ENCODE assay signal across 8 cellular contexts in genomic region chr5:122776143-122776542, GRCh38. TPM values are rescaled to one million over a fixed set of nuclear protein-coding genes. Genes with fewer than 3 reads are reported as not detected.
DNase-seq lines count a peak whose midpoint lies in the region; ATAC-seq and TF ChIP-seq lines count a peak whose summit lies in the region.

No MANE protein-coding gene starts in this region.

- no peaks in the 10 kb centered on the region for H3F3A ChIP-seq in smooth muscle cell (ENCODE audit: low read depth)

- peak overlapping the region; percentile 100 for H3K4me3 ChIP-seq in WERI-Rb-1 (ENCODE audit: low read depth, low read length)
- H3K4me3 ChIP-seq in iPS DF 6.9 (ENCODE audit: low read length) = peak overlapping the region; percentile 97; the same call in 1 of the 2 replicates
- H3K4me3 ChIP-seq in smooth muscle cell = peak overlapping the region; percentile 77

- TF ChIP-seq CTCF in WERI-Rb-1 (IDR thresholded peaks at IDR 0.05; ENCODE audit: low read depth, low read length) (no peak), smooth muscle cell (IDR thresholded peaks at IDR 0.05; ENCODE audit: borderline replicate concordance, insufficient read depth, poor library complexity, severe bottlenecking) (no peak)

- H3K79me2 ChIP-seq in smooth muscle cell (ENCODE audit: low read depth) = peaks cover 62% of the 10 kb centered on the region

- ATAC-seq in HG03039 (IDR thresholded peaks at IDR 0.05; ENCODE audit: unreplicated experiment) = no peak

- H3K27ac ChIP-seq in WERI-Rb-1 (no peak overlapping the region), iPS DF 6.9 (ENCODE audit: low read length) (no peak overlapping the region), smooth muscle cell (ENCODE audit: low read depth) (peak overlapping the region; percentile 45)

- peak overlapping the region; percentile 52 for H2AFZ ChIP-seq in smooth muscle cell (ENCODE audit: low read depth)

- peaks cover 47% of the 10 kb centered on the region for H4K20me1 ChIP-seq in smooth muscle cell (ENCODE audit: low read depth)

- H3K9ac ChIP-seq in smooth muscle cell (ENCODE audit: low read depth) = peak overlapping the region; percentile 79

- H3K36me3 ChIP-seq in WERI-Rb-1 = peaks cover 5% of the 10 kb centered on the region; the same call in 1 of the 2 replicates
- H3K36me3 ChIP-seq in iPS DF 6.9 (ENCODE audit: control insufficient read depth, insufficient read depth, low read length) = no peaks in the 10 kb centered on the region
- no peaks in the 10 kb centered on the region for H3K36me3 ChIP-seq in smooth muscle cell (ENCODE audit: low read depth)

- no peaks in the 10 kb centered on the region for H3K27me3 ChIP-seq in WERI-Rb-1 (ENCODE audit: insufficient read depth, low read depth, severe bottlenecking)
- H3K27me3 ChIP-seq in iPS DF 6.9 (ENCODE audit: control insufficient read depth, insufficient read depth, low read length) = no peaks in the 10 kb centered on the region
- H3K27me3 ChIP-seq in smooth muscle cell (ENCODE audit: low read depth) = no peaks in the 10 kb centered on the region

- no CpG with 5 or more reads among the region's 2 CpGs for WGBS in iPS DF 6.9 (ENCODE audit: insufficient coverage, insufficient read length)
- WGBS in smooth muscle cell (ENCODE audit: low lambda C conversion rate) = 49% methylated on average over 2 of the region's 2 CpGs

- peak; percentile 32 for DNase-seq in DMS53 (lab: John Stamatoyannopoulos, UW)
- no peak for DNase-seq in DMS53 treated with DMSO at 0.1 percent for 48 hours (lab: John Stamatoyannopoulos, UW; ENCODE audit: unreplicated experiment)
- DNase-seq in WERI-Rb-1 = no peak
- no peak for DNase-seq in iPS DF 6.9 (ENCODE audit: low read depth, low spot score)
- DNase-seq in smooth muscle cell (lab: John Stamatoyannopoulos, UW; ENCODE audit: unreplicated experiment) = no peak
- DNase-seq in NCI-H2029 treated with DMSO at 0.1 percent for 48 hours (lab: John Stamatoyannopoulos, UW) = no peak
- DNase-seq in AG20443 (ENCODE audit: low spot score) = no peak

- H3K4me1 ChIP-seq in iPS DF 6.9 (ENCODE audit: control insufficient read depth, insufficient read depth, low read length) = no peaks in the 10 kb centered on the region
- peaks cover 25% of the 10 kb centered on the region for H3K4me1 ChIP-seq in smooth muscle cell (ENCODE audit: low read depth)

- H3K4me2 ChIP-seq in smooth muscle cell = peak overlapping the region; percentile 91

- no peaks in the 10 kb centered on the region for H3K9me3 ChIP-seq in WERI-Rb-1 (ENCODE audit: severe bottlenecking)
- H3K9me3 ChIP-seq in iPS DF 6.9 (ENCODE audit: control insufficient read depth, insufficient read depth, low read length) = no peaks in the 10 kb centered on the region
- no peaks in the 10 kb centered on the region for H3K9me3 ChIP-seq in smooth muscle cell (replicated peaks; ENCODE audit: low read depth)

RNA-seq across cellular contexts. Expression of gene SNX2, which starts 1.3 kb away (rescaled TPM):
- 70.1 and 88.4 TPM in 2 replicates for total RNA-seq in smooth muscle cell
- 81.9 and 89.3 TPM in 2 replicates for polyA plus RNA-seq in smooth muscle cell
